In the genomic region with DNA sequence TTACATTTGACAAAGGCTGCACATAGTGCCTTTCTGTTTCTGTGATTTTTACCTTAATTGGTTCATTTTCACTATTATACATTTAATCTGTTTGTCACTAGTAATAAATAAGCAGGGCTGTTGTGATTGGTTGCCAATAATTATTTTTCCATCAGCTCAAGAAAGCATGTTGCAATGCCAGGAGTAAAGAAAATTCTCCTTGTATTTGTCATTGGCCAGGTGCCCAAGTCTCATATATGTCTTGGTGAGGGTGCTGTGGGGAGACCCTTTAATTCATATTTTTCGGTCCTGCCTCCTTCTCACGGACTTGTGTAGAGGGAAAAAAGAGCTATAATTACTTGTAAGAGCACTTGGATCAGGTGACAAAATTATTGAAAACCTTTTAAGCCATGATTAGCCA, we compare ENCODE assay signal across 18 cellular contexts.
DNase-seq lines count a peak whose midpoint lies in the region; FAIRE-seq and TF ChIP-seq lines count a peak whose summit lies in the region.
"Had no signal": no experiment of that assay in that cellular context is flagged by ENCODE, and none has a peak within 500 bp of the region (broad histone marks: within the 10 kb centered on the region; RNA-seq: fewer than 3 reads in every experiment).

No MANE protein-coding gene starts in this region.

- TSS peak; percentile 37 for BruUV-seq in mammary epithelial cell (replicated peaks; lab: Mats Ljungman, UMichigan)

- no peak overlapping the region for H2AFZ ChIP-seq in mammary epithelial cell (ENCODE audit: low read depth, low read length)
- H2AFZ ChIP-seq: parathyroid adenoma had no signal

- H3K4me1 ChIP-seq in mammary epithelial cell (ENCODE audit: insufficient read depth, low read length) = peaks cover 18% of the 10 kb centered on the region
- no peaks in the 10 kb centered on the region for H3K4me1 ChIP-seq in kidney (ENCODE audit: control insufficient read depth in 1 of 2, insufficient read depth in 1 of 2, low read depth in 1 of 2, low read length in 2 of 2)
- H3K4me1 ChIP-seq: Caco-2, parathyroid adenoma, spleen had no signal

- H3K27ac ChIP-seq in mammary epithelial cell (ENCODE audit: insufficient read depth, low read depth, low read length) (no peak overlapping the region), kidney (ENCODE audit: low read depth in 2 of 2, low read length in 2 of 2) (no peak overlapping the region)
- H3K27ac ChIP-seq: parathyroid adenoma, spleen, thoracic aorta had no signal

- no peak for TF ChIP-seq EP300 in Ishikawa (IDR thresholded peaks at IDR 0.05; ENCODE audit: borderline replicate concordance)

- intact Hi-C loops in mammary epithelial cell (cut with micrococcal nuclease) (no loop called here), kidney (cut with DNase I) (no loop called here), posterior vena cava (cut with DNase I) (no loop called here)

- WGBS in mammary epithelial cell (ENCODE audit: low coverage, missing lambda C conversion rate) = 49% methylated on average over 2 of the region's 2 CpGs

- no peaks in the 10 kb centered on the region for H3K79me2 ChIP-seq in mammary epithelial cell (ENCODE audit: insufficient read depth, low read length)
- H3K79me2 ChIP-seq: parathyroid adenoma had no signal

- H3K4me3 ChIP-seq in mammary epithelial cell (replicated peaks in 1 of 3; ENCODE audit: insufficient read depth in 1 of 3, low read depth in 2 of 3, low read length in 3 of 3) = no peak overlapping the region
- H3K4me3 ChIP-seq in kidney (ENCODE audit: low read length in 2 of 2) = no peak overlapping the region
- H3K4me3 ChIP-seq: GM12878, spleen, thoracic aorta had no signal

- no peak for FAIRE-seq in kidney (lab: Jason Lieb, UNC)
- FAIRE-seq: frontal cortex, G401.6, GM12878 had no signal

- DNase-seq in EL (peak; percentile 44), mammary epithelial cell (no peak), iris pigment epithelial cell (ENCODE audit: low read depth) (peak; percentile 57), LoVo (ENCODE audit: low spot score) (no peak), kidney (no peak), posterior vena cava (ENCODE audit: low spot score) (no peak)
- no peak for DNase-seq in activated effector memory CD4-positive, alpha-beta T cell treated with Interleukin-2 at 50 U/mL for 16 hours
- DNase-seq: activated CD8-positive, alpha-beta memory T cell treated with anti-CD3 and anti-CD28 coated beads for 24 hours; Caco-2; effector memory CD8-positive, alpha-beta T cell; KBM-7; spleen had no signal

- no peak for TF ChIP-seq RAD21 in Ishikawa (IDR thresholded peaks at IDR 0.05; ENCODE audit: low read depth)

- H3K9ac ChIP-seq in mammary epithelial cell (ENCODE audit: insufficient read depth, low read length) (no peak overlapping the region), kidney (ENCODE audit: low read length in 2 of 2) (no peak overlapping the region)
- H3K9ac ChIP-seq: parathyroid adenoma had no signal

- H3K36me3 ChIP-seq in mammary epithelial cell (ENCODE audit: insufficient read depth, low read length) (no peaks in the 10 kb centered on the region), kidney (ENCODE audit: control insufficient read depth in 1 of 2, insufficient read depth in 2 of 2, low read length in 2 of 2) (no peaks in the 10 kb centered on the region)
- H3K36me3 ChIP-seq: spleen, thoracic aorta had no signal

- no peaks in the 10 kb centered on the region for H3K27me3 ChIP-seq in mammary epithelial cell (ENCODE audit: insufficient read depth, low read length)
- H3K27me3 ChIP-seq: spleen had no signal

- dilution Hi-C loops in mammary epithelial cell (cut with HindIII; ENCODE audit: low sequenced_read_pairs) = no loop called here

- TF ChIP-seq CTCF in mammary epithelial cell (conservative IDR thresholded peaks at IDR 0.05 in 1 of 2, IDR thresholded peaks at IDR 0.05 in 1 of 2; ENCODE audit: extremely low read depth in 1 of 2, insufficient read depth in 1 of 2, low read depth in 1 of 2, low read length in 2 of 2) = no peak
- no peak for TF ChIP-seq CTCF in kidney (IDR thresholded peaks at IDR 0.05; ENCODE audit: borderline replicate concordance, extremely low read depth, insufficient read depth)

- H3K9me3 ChIP-seq in mammary epithelial cell (replicated peaks; ENCODE audit: insufficient read depth, low read length) (no peaks in the 10 kb centered on the region), kidney (ENCODE audit: control insufficient read depth in 1 of 2, low read length in 2 of 2) (no peaks in the 10 kb centered on the region)
- H3K9me3 ChIP-seq: thoracic aorta had no signal

- in situ Hi-C loops in mammary epithelial cell (cut with MboI; ENCODE audit: low sequenced_read_pairs in 2 of 2) = no loop called here

- peak overlapping the region; percentile 12 for H3K4me2 ChIP-seq in mammary epithelial cell (ENCODE audit: insufficient read depth, low read depth, low read length)

- CTCF ChIA-PET in mammary epithelial cell (lab: Charles Lee; ENCODE audit: low non-redundant PET) = no interaction called here

- no peaks in the 10 kb centered on the region for H4K20me1 ChIP-seq in mammary epithelial cell (ENCODE audit: insufficient read depth, low read length)

TF ChIP-seq in Ishikawa, 13 proteins besides CTCF, POLR2A, EP300 and RAD21:
- TF ChIP-seq YY1 (IDR thresholded peaks at IDR 0.05; ENCODE audit: low read depth) (no peak), CEBPB (IDR thresholded peaks at IDR 0.05) (0 out of 2 replicates have a peak, but pooled peaks have one; percentile 18)

Comparison
In these comparisons a context has a peak if more than half of its experiments do, and no peak if none do; other contexts are left out.
1. DNase-seq: peak in EL (single experiment) and iris pigment epithelial cell (single experiment); none in mammary epithelial cell (single experiment), LoVo (single experiment), kidney (single experiment), activated effector memory CD4-positive, alpha-beta T cell treated with Interleukin-2 at 50 U/mL for 16 hours (single experiment) and posterior vena cava (single experiment).